9 cellular contexts compared by ENCODE assay signal in the genomic region with DNA sequence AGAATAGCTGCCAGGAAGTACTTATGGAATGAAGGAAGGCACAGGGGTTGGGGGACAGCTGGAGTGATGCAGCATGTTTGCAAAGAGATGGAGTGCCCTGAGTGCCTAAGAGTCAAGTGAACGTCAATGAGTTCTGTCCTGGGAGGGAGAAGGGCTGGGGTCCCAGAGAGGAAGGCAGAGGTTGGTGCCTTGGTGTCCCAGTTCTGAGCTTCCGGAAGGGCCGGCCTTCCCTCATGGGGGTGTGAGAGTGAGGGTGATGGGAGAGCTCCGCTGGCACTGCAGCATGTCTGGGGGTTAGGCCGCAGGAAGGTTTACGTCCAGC. TPM values are rescaled to one million over a fixed set of nuclear protein-coding genes. Genes with fewer than 3 reads are reported as not detected.
DNase-seq lines count a peak whose midpoint lies in the region; ATAC-seq and TF ChIP-seq lines count a peak whose summit lies in the region.
"Had no signal": no experiment of that assay in that cellular context is flagged by ENCODE, and none has a peak within 500 bp of the region (broad histone marks: within the 10 kb centered on the region; RNA-seq: fewer than 3 reads in every experiment).

No MANE protein-coding gene starts in this region.

- H3K4me1 ChIP-seq in GM23338 (ENCODE audit: insufficient read depth), result peaks cover 61% of the 10 kb centered on the region
- peaks cover 45 to 61% of the 10 kb centered on the region in 2 donors for H3K4me1 ChIP-seq in ascending aorta
- peaks cover 72% of the 10 kb centered on the region for H3K4me1 ChIP-seq in mucosa of stomach (ENCODE audit: control insufficient read depth, insufficient read depth, low read length)

- H3K4me2 ChIP-seq in GM23338, result peak overlapping the region; percentile 60

- intact Hi-C loops in ascending aorta (cut with DNase I), result loop anchor here (5.0 kb wide), 1 partner anchor 202 kb away; no protein-coding TSS in a partner anchor

- H3K4me3 Mint-ChIP-seq in GM23338, result no peak overlapping the region; the same call in 2 of the 3 replicates

- H3K36me3 Mint-ChIP-seq in GM23338 (ENCODE audit: low read depth), result peaks cover 2% of the 10 kb centered on the region; the same call in 1 of the 3 replicates

- H2AFZ ChIP-seq in GM23338, result peak overlapping the region; percentile 74; the same call in 1 of the 2 replicates

- H3K36me3 ChIP-seq in GM23338 (ENCODE audit: insufficient read depth) (no peaks in the 10 kb centered on the region), ascending aorta (no peaks in the 10 kb centered on the region), mucosa of stomach (ENCODE audit: control insufficient read depth, insufficient read depth, low read length) (no peaks in the 10 kb centered on the region)

- H3K79me2 ChIP-seq in GM23338 (replicated peaks; ENCODE audit: insufficient read depth), result no peaks in the 10 kb centered on the region

- ATAC-seq in GM23338 (no peak), left lobe of liver (no peak)

- H3K27me3 ChIP-seq in GM23338 (ENCODE audit: insufficient read depth) (peaks cover 52% of the 10 kb centered on the region), ascending aorta (no peaks in the 10 kb centered on the region), mucosa of stomach (ENCODE audit: control insufficient read depth, insufficient read depth, low read length) (peaks cover 18% of the 10 kb centered on the region)

- H3K4me3 ChIP-seq in GM23338, result no peak overlapping the region
- H3K4me3 ChIP-seq in ascending aorta, result peak overlapping the region in 1 of 2 donors; percentile 27
- no peak overlapping the region for H3K4me3 ChIP-seq in mucosa of stomach (ENCODE audit: low read length)

- peaks cover 73% of the 10 kb centered on the region for H3K4me1 Mint-ChIP-seq in GM23338

- DNase-seq in GM23338 (ENCODE audit: low spot score) (no peak), ascending aorta (ENCODE audit: low spot score in 2 of 2) (no peak), middle frontal gyrus (ENCODE audit: extremely low spot score, low spot score) (no peak), NCI-H2196 (lab: John Stamatoyannopoulos, UW; ENCODE audit: unreplicated experiment) (no peak), GM03348 (ENCODE audit: low spot score) (no peak), left lobe of liver (ENCODE audit: low spot score) (no peak)

- peaks cover 50% of the 10 kb centered on the region for H3K27me3 Mint-ChIP-seq in GM23338 (ENCODE audit: insufficient read depth, low read depth, poor library complexity)

- H3K9me3 ChIP-seq in ascending aorta, result no peaks in the 10 kb centered on the region
- no peaks in the 10 kb centered on the region for H3K9me3 ChIP-seq in mucosa of stomach (ENCODE audit: control insufficient read depth, low read length)

- TF ChIP-seq CTCF in 22Rv1 (IDR thresholded peaks at IDR 0.05) (0 out of 2 replicates have a peak, but pooled peaks have one; percentile 65), GM23338 (conservative IDR thresholded peaks at IDR 0.05; ENCODE audit: low read depth in 2 of 2) (no peak), ascending aorta (IDR thresholded peaks at IDR 0.05) (no peak)

- no peak overlapping the region for H3K27ac Mint-ChIP-seq in GM23338

- peaks cover 24% of the 10 kb centered on the region; the same call in 1 of the 2 replicates for H3F3A ChIP-seq in GM23338 (replicated peaks; ENCODE audit: low read depth)

- H3K9me3 Mint-ChIP-seq in GM23338, result no peaks in the 10 kb centered on the region; the same call in 1 of the 3 replicates

- no peaks in the 10 kb centered on the region for H4K20me1 ChIP-seq in GM23338 (replicated peaks; ENCODE audit: insufficient read depth)

- H3K27ac ChIP-seq in 22Rv1 (peak overlapping the region; percentile 42; the same call in 1 of the 2 replicates), GM23338 (ENCODE audit: low read depth) (no peak overlapping the region), ascending aorta (peak overlapping the region; percentile 68 to 90)

- no peaks in the 10 kb centered on the region for H3K9me2 ChIP-seq in GM23338 (ENCODE audit: insufficient read depth)

- peak overlapping the region; percentile 24 for H3K9ac ChIP-seq in mucosa of stomach (ENCODE audit: low read length)

TF ChIP-seq in GM23338, 12 proteins besides CTCF, POLR2A, EP300 and RAD21:
- no peak for TF ChIP-seq JUNB (IDR thresholded peaks at IDR 0.05; ENCODE audit: unreplicated experiment)
- TF ChIP-seq ZNF462 (CRISPR knock-in tag; IDR thresholded peaks at IDR 0.05), result no peak
- no peak for TF ChIP-seq ETS1 (IDR thresholded peaks at IDR 0.05)
- no peak for TF ChIP-seq EZH2phosphoT487 (IDR thresholded peaks at IDR 0.05; ENCODE audit: unreplicated experiment)

RNA-seq across cellular contexts. Expression of gene NES, which starts 17.6 kb away (rescaled TPM):
- total RNA-seq in GM23338 (2014; rRNA removed; shearing (Covaris generic)), result 85.3 and 95.9 TPM in 2 replicates
- 25.0 and 27.5 TPM in 2 replicates for polyA plus RNA-seq in GM23338 (2016; fragmentation: Nextera tagmentation; extraction: Ambion mirVana)
- 74.1 TPM for total RNA-seq in ascending aorta
- total RNA-seq in left lobe of liver, result 1.4 TPM

RNA-seq across cellular contexts. Expression of gene BCAN, which starts 17.7 kb away (rescaled TPM):
- 5.5 and 8.0 TPM in 2 replicates for total RNA-seq in GM23338 (2014; rRNA removed; shearing (Covaris generic))
- 2.3 and 3.6 TPM in 2 replicates for polyA plus RNA-seq in GM23338 (2016; fragmentation: Nextera tagmentation; extraction: Ambion mirVana)
- total RNA-seq in ascending aorta, result not detected
- total RNA-seq in left lobe of liver, result not detected
- total RNA-seq: bronchial epithelial cell had no signal

RNA-seq across cellular contexts. Expression of gene HAPLN2, which starts 40.4 kb away (rescaled TPM):
- total RNA-seq in GM23338 (2014; rRNA removed; shearing (Covaris generic)), result not detected in 2 replicates
- 0.53 TPM in 1 of 2 replicates, not detected in the other for polyA plus RNA-seq in GM23338 (2016; fragmentation: Nextera tagmentation; extraction: Ambion mirVana)
- 1.4 TPM for total RNA-seq in ascending aorta
- total RNA-seq in left lobe of liver, result not detected

RNA-seq across cellular contexts. Expression of gene CRABP2, which starts 45.8 kb away (rescaled TPM):
- total RNA-seq in GM23338 (2014; rRNA removed; shearing (Covaris generic)), result 35.1 and 45.9 TPM in 2 replicates
- 137 and 138 TPM in 2 replicates for polyA plus RNA-seq in GM23338 (2016; fragmentation: Nextera tagmentation; extraction: Ambion mirVana)
- total RNA-seq in ascending aorta (not detected), left lobe of liver (0.33 TPM)

RNA-seq across cellular contexts. Expression of gene GPATCH4, which starts 58.4 kb away (rescaled TPM):
- 58.9 and 95.7 TPM in 2 replicates for total RNA-seq in GM23338 (2014; rRNA removed; shearing (Covaris generic))
- 174 and 187 TPM in 2 replicates for polyA plus RNA-seq in GM23338 (2016; fragmentation: Nextera tagmentation; extraction: Ambion mirVana)
- 29.4 TPM for total RNA-seq in ascending aorta
- total RNA-seq in left lobe of liver, result 7.3 TPM

Comparison
In these comparisons a context has a peak if more than half of its experiments do, and no peak if none do; other contexts are left out.
1. RNA of gene NES, which starts 17.6 kb away (total RNA-seq): 85.3 to 95.9 TPM in GM23338 and 74.1 TPM in ascending aorta (single experiment); 1.4 TPM in left lobe of liver (single experiment); every median in the first group is over 10 times any median in the second.